Comparison of ENCODE assay signal across 22 cellular contexts in genomic region chr1:210655511-210655910, GRCh38.
"Had no signal": no experiment of that assay in that cellular context is flagged by ENCODE, and none has a peak within 500 bp of the region (broad histone marks: within the 10 kb centered on the region; RNA-seq: fewer than 3 reads in every experiment).

No MANE protein-coding gene starts in this region.

- H3K4me1 ChIP-seq: ascending aorta, SJSA1 had no signal

- H3K36me3 ChIP-seq: ascending aorta, Peyer's patch, SJSA1 had no signal

- H3K9me3 ChIP-seq: ascending aorta, Peyer's patch, SJSA1 had no signal

- H3K27me3 ChIP-seq: ascending aorta, Peyer's patch, SJSA1 had no signal

- ATAC-seq: activated naive CD8-positive, alpha-beta T cell treated with anti-CD3 and anti-CD28 coated beads, Interleukin-2, amount 50 U/mL, for 24 hours had no signal

- DNase-seq: activated B cell treated with CpG ODN at 0.5 μM for 24 hours; activated CD4-positive, alpha-beta T cell treated with anti-CD3 and anti-CD28 coated beads for 1 hour; activated CD4-positive, alpha-beta T cell treated with anti-CD3 and anti-CD28 coated beads, Interleukin-2, amount 10 ng/mL, durations not matched to agents 24 days and 14 days; activated CD4-positive, alpha-beta T cell treated with anti-CD3 and anti-CD28 coated beads, Interleukin-2, amount 50 U/mL, for 48 hours; activated CD8-positive, alpha-beta memory T cell treated with anti-CD3 and anti-CD28 coated beads, Interleukin-2, amount 10 ng/mL, durations not matched to agents 7 days and 5 days; activated effector memory CD4-positive, alpha-beta T cell treated with Interleukin-2 at 50 U/mL for 16 hours; activated naive CD4-positive, alpha-beta T cell; activated naive CD8-positive, alpha-beta T cell treated with anti-CD3 and anti-CD28 coated beads, Interleukin-2, amount 50 U/mL, for 24 hours; activated T-cell treated with anti-CD3 and anti-CD28 coated beads, Interleukin-2, amount 50 U/mL, for 24 hours; amniotic stem cell; KG1; NCI-H1092; NCI-H1417; NCI-H1930; NCI-H2107; NCI-H510A treated with DMSO at 0.1 percent for 48 hours; Peyer's patch; SHP77; T-helper 2 cell; T1000 had no signal

- H3K4me3 ChIP-seq: ascending aorta, Peyer's patch, SJSA1 had no signal

- H3K27ac ChIP-seq: ascending aorta, Peyer's patch, SJSA1 had no signal
